8 cellular contexts compared by ENCODE assay signal in genomic region chr19:984165-984967, GRCh38. TPM values are rescaled to one million over a fixed set of nuclear protein-coding genes. Genes with fewer than 3 reads are reported as not detected.
A peak's percentile ranks its signal among the peaks of the same experiment; 100 is the strongest.
DNase-seq lines count a peak whose midpoint lies in the region; ATAC-seq and TF ChIP-seq lines count a peak whose summit lies in the region.

WDR18 (plus strand) TSS chr19:984345; CDS start chr19:984354, 9 bp downstream.

- intact Hi-C loops in CD14-positive monocyte (cut with micrococcal nuclease), result loop anchor here (5.0 to 10.0 kb wide), 3 partner anchors 122 to 212 kb away; no protein-coding TSS in a partner anchor

- ATAC-seq in GM19395 (IDR thresholded peaks at IDR 0.05; ENCODE audit: unreplicated experiment), result peak; percentile 65

- H3K4me3 Mint-ChIP-seq in CD14-positive monocyte, result peak within 1 kb of the TSS; percentile 88 to 90

- H3K27ac ChIP-seq in HUES6 (ENCODE audit: low read depth, low read length) (peak within 1 kb of the TSS; percentile 99), OCI-LY3 (ENCODE audit: low read length) (peak within 1 kb of the TSS; percentile 65), epithelial cell of prostate (peak within 1 kb of the TSS; percentile 60)

- H3K36me3 ChIP-seq in HUES6 (ENCODE audit: control insufficient read depth, insufficient read depth, low read length), result peaks cover 25% of the 10 kb centered on the region
- H3K36me3 ChIP-seq in OCI-LY3 (replicated peaks; ENCODE audit: low read depth, low read length), result peaks cover 14% of the 10 kb centered on the region

- peak within 1 kb of the TSS; percentile 59 to 91 (median 77) for H3K27ac Mint-ChIP-seq in CD14-positive monocyte

- peak; percentile 92 for DNase-seq in CD14-positive monocyte (ENCODE audit: low spot score)
- peak; percentile 86 for DNase-seq in activated T-cell treated with anti-CD3 and anti-CD28 coated beads for 4 hours
- DNase-seq in epithelial cell of prostate (ENCODE audit: low read depth, low spot score), result peak; percentile 27
- peak; percentile 93 for DNase-seq in mucosa of gallbladder (ENCODE audit: low spot score)
- DNase-seq in stimulated activated CD8-positive, alpha-beta memory T cell treated with anti-CD3 and anti-CD28 coated beads, Interleukin-4, amount 100 ng/mL, for 24 hours (ENCODE audit: low read depth), result peak; percentile 86

- H4K20me1 ChIP-seq in OCI-LY3 (ENCODE audit: insufficient read depth, low read length), result no peaks in the 10 kb centered on the region

- peaks cover 17 to 28% of the 10 kb centered on the region in 2 donors for H3K36me3 Mint-ChIP-seq in CD14-positive monocyte

- no peaks in the 10 kb centered on the region for H3K27me3 ChIP-seq in HUES6 (ENCODE audit: control insufficient read depth, insufficient read depth, low read length)
- H3K27me3 ChIP-seq in OCI-LY3 (ENCODE audit: low read depth, low read length), result no peaks in the 10 kb centered on the region

- H3K4me3 ChIP-seq in HUES6 (ENCODE audit: low read depth, low read length) (peak within 1 kb of the TSS; percentile 100), OCI-LY3 (ENCODE audit: low read length) (peak within 1 kb of the TSS; percentile 93)

- H3K4me2 ChIP-seq in OCI-LY3 (ENCODE audit: low read length), result peak within 1 kb of the TSS; percentile 94

- no peak for TF ChIP-seq CTCF in CD14-positive monocyte (IDR thresholded peaks at IDR 0.05)
- no peak for TF ChIP-seq CTCF in OCI-LY3 (IDR thresholded peaks at IDR 0.05; ENCODE audit: low read depth, low read length)

- H3K4me1 ChIP-seq in HUES6 (ENCODE audit: control insufficient read depth, insufficient read depth, low read length) (peaks cover 14% of the 10 kb centered on the region), OCI-LY3 (ENCODE audit: low read length) (peaks cover 34% of the 10 kb centered on the region)

- H2AFZ ChIP-seq in OCI-LY3 (ENCODE audit: low read depth, low read length), result peak within 1 kb of the TSS; percentile 54; the same call in 1 of the 2 replicates

- H3K9me3 Mint-ChIP-seq in CD14-positive monocyte, result no peaks in the 10 kb centered on the region

- H3K9ac ChIP-seq in HUES6 (ENCODE audit: low read length) (peak within 1 kb of the TSS; percentile 100), OCI-LY3 (ENCODE audit: low read length) (peak within 1 kb of the TSS; percentile 86)

- peaks cover 17% of the 10 kb centered on the region for H3K4me1 Mint-ChIP-seq in CD14-positive monocyte

- H3K27me3 Mint-ChIP-seq in CD14-positive monocyte (ENCODE audit: low read depth in 3 of 3), result peaks cover 0 to 4% (median 1%) of the 10 kb centered on the region in 3 donors

- peaks cover 16% of the 10 kb centered on the region for H3K79me2 ChIP-seq in OCI-LY3 (ENCODE audit: low read length)

- no peaks in the 10 kb centered on the region for H3K9me3 ChIP-seq in HUES6 (ENCODE audit: control insufficient read depth, insufficient read depth, low read depth, low read length)
- H3K9me3 ChIP-seq in OCI-LY3 (ENCODE audit: insufficient read depth, low read length), result no peaks in the 10 kb centered on the region

RNA-seq across cellular contexts. Expression of gene WDR18, which starts in this region (rescaled TPM):
- polyA plus RNA-seq in CD14-positive monocyte, result 10 to 100 TPM; 49.9 to 52.7 TPM
- total RNA-seq in mucosa of gallbladder, result 52.5 TPM

Comparison
In these comparisons a context has a peak if more than half of its experiments do, and no peak if none do; other contexts are left out.
1. Peak in every context shown above with its lines: DNase-seq, ATAC-seq, H3K4me3 ChIP-seq and H3K27ac ChIP-seq.
2. DNase-seq: peak in every context shown above with its lines; median percentile 93 in mucosa of gallbladder; 92 in CD14-positive monocyte; 86 in activated T-cell treated with anti-CD3 and anti-CD28 coated beads for 4 hours; 86 in stimulated activated CD8-positive, alpha-beta memory T cell treated with anti-CD3 and anti-CD28 coated beads, Interleukin-4, amount 100 ng/mL, for 24 hours; 27 in epithelial cell of prostate.